Comparison of ENCODE assay signal across 8 cellular contexts in genomic region chr13:75458696-75459422, GRCh38. TPM values are rescaled to one million over a fixed set of nuclear protein-coding genes. Genes with fewer than 3 reads are reported as not detected.
DNase-seq lines count a peak whose midpoint lies in the region; ATAC-seq and TF ChIP-seq lines count a peak whose summit lies in the region.

No MANE protein-coding gene starts in this region.

- H3K27me3 ChIP-seq in MM.1S (replicated peaks; ENCODE audit: insufficient read depth, low read length): peaks cover 28% of the 10 kb centered on the region
- peaks cover 0 to 3% (median 0%) of the 10 kb centered on the region in 7 donors for H3K27me3 ChIP-seq in spleen (replicated peaks in 1 of 7)
- H3K27me3 ChIP-seq in Peyer's patch: no peaks in the 10 kb centered on the region

- H3K27ac Mint-ChIP-seq in endothelial cell (ENCODE audit: unreplicated experiment): peak overlapping the region; percentile 89

- TF ChIP-seq CTCF in GM10248 (IDR thresholded peaks at IDR 0.05; ENCODE audit: control extremely low read depth, extremely low read depth, low read depth, missing control alignments): no peak
- no peak for TF ChIP-seq CTCF in MM.1S (IDR thresholded peaks at IDR 0.05; ENCODE audit: low read length)
- no peak for TF ChIP-seq CTCF in endothelial cell (IDR thresholded peaks at IDR 0.05; ENCODE audit: unreplicated experiment)
- TF ChIP-seq CTCF in spleen (IDR thresholded peaks at IDR 0.05 in 8 of 11, conservative IDR thresholded peaks at IDR 0.05 in 3 of 11): no peak
- no peak for TF ChIP-seq CTCF in Peyer's patch (IDR thresholded peaks at IDR 0.05)

- H3K4me3 ChIP-seq in MM.1S (ENCODE audit: low read length) (no peak overlapping the region; the same call in 1 of the 2 replicates), spleen (no peak overlapping the region), Peyer's patch (peak overlapping the region in 1 of 4 donors; percentile 21)

- H3K9me3 ChIP-seq in MM.1S (replicated peaks; ENCODE audit: insufficient read depth, low read length): no peaks in the 10 kb centered on the region
- H3K9me3 ChIP-seq in spleen: no peaks in the 10 kb centered on the region
- H3K9me3 ChIP-seq in Peyer's patch: no peaks in the 10 kb centered on the region

- CTCF ChIA-PET in GM10248 (lab: Yijun Ruan, JAX): interaction anchor here (0.9 to 3.4 kb wide), 6 partner anchors 10 to 91 kb away, joined by 3 to 13 read pairs (median 4); partner anchors contain the start of gene UCHL3

- H3K36me3 Mint-ChIP-seq in endothelial cell (ENCODE audit: low read depth, unreplicated experiment): peaks cover 3% of the 10 kb centered on the region

- peak overlapping the region; percentile 51 for H3K4me2 ChIP-seq in MM.1S (ENCODE audit: low read depth, low read length)

- peaks cover 9% of the 10 kb centered on the region for H3K4me1 ChIP-seq in MM.1S (ENCODE audit: low read length)
- no peaks in the 10 kb centered on the region for H3K4me1 ChIP-seq in spleen
- no peaks in the 10 kb centered on the region for H3K4me1 ChIP-seq in Peyer's patch

- H4K20me1 ChIP-seq in MM.1S (ENCODE audit: insufficient read depth, low read length): no peaks in the 10 kb centered on the region

- no peaks in the 10 kb centered on the region for H3K79me2 ChIP-seq in MM.1S (ENCODE audit: low read length)

- intact Hi-C loops in spleen (cut with DNase I; ENCODE audit: low total_unique reads): no loop called here

- peaks cover 2% of the 10 kb centered on the region for H3K27me3 Mint-ChIP-seq in endothelial cell (ENCODE audit: unreplicated experiment)

- ATAC-seq in GM21619 (IDR thresholded peaks at IDR 0.05; ENCODE audit: unreplicated experiment): peak; percentile 100

- no peaks in the 10 kb centered on the region for H3K36me3 ChIP-seq in MM.1S (replicated peaks; ENCODE audit: insufficient read depth, low read length)
- H3K36me3 ChIP-seq in spleen: no peaks in the 10 kb centered on the region
- no peaks in the 10 kb centered on the region for H3K36me3 ChIP-seq in Peyer's patch

- H3K9me2 ChIP-seq in MM.1S (replicated peaks; ENCODE audit: insufficient read depth, low read length): no peaks in the 10 kb centered on the region

- no peaks in the 10 kb centered on the region for H3K9me3 Mint-ChIP-seq in endothelial cell (ENCODE audit: unreplicated experiment)

- 63 to 85% (median 82%) methylated on average over 6 of the region's 6 CpGs for WGBS in spleen, 5 donors

- H2AFZ ChIP-seq in MM.1S (ENCODE audit: low read length): no peak overlapping the region

- peaks cover 11% of the 10 kb centered on the region for H3F3A ChIP-seq in MM.1S (ENCODE audit: insufficient read depth, low read length)

- no peak for TF ChIP-seq POLR2A in spleen (IDR thresholded peaks at IDR 0.05)
- no peak for TF ChIP-seq POLR2A in Peyer's patch (IDR thresholded peaks at IDR 0.05)

- no peak overlapping the region for H3K4me3 Mint-ChIP-seq in endothelial cell (ENCODE audit: unreplicated experiment)

- H3K4me1 Mint-ChIP-seq in endothelial cell (ENCODE audit: unreplicated experiment): peaks cover 20% of the 10 kb centered on the region

- DNase-seq in GM10248 (ENCODE audit: extremely low spot score): peak; percentile 64
- peak; percentile 74 for DNase-seq in MM.1S
- peak; percentile 4 for DNase-seq in endothelial cell (ENCODE audit: low spot score)
- DNase-seq in spleen: no peak
- no peak for DNase-seq in cerebellar nuclear complex (lab: John Stamatoyannopoulos, UW)
- no peak for DNase-seq in medulla oblongata (ENCODE audit: extremely low spot score)
- no peak for DNase-seq in Peyer's patch

- H3K9ac ChIP-seq in MM.1S (ENCODE audit: low read length): no peak overlapping the region

- POLR2A ChIA-PET in GM10248 (lab: Yijun Ruan, JAX): no interaction called here

- H3K27ac ChIP-seq in MM.1S (ENCODE audit: low read length) (no peak overlapping the region), spleen (peak overlapping the region in 7 of 8 donors; percentile 4 to 66 (median 45)), Peyer's patch (peak overlapping the region in 1 of 4 donors; percentile 35)

RNA-seq across cellular contexts. Expression of gene TBC1D4, which starts 23.1 kb away (rescaled TPM):
- total RNA-seq in endothelial cell (ENCODE audit: unreplicated experiment): 47.2 TPM
- 10 to 100 TPM; 14.7 to 67.0 (median 31.0) TPM for total RNA-seq in spleen
- polyA plus RNA-seq in spleen: 10 to 100 TPM; 10.1 to 12.2 (median 10.6) TPM
- total RNA-seq in Peyer's patch: 10 to 100 TPM; 10.5 to 35.0 (median 33.1) TPM

Comparison
In these comparisons a context has a peak if more than half of its experiments do, and no peak if none do; other contexts are left out.
1. DNase-seq: peak in GM10248 (single experiment), MM.1S (single experiment) and endothelial cell (single experiment); none in spleen (single experiment), cerebellar nuclear complex (0 of 2), medulla oblongata (single experiment) and Peyer's patch (0 of 3).